18 cellular contexts compared by ENCODE assay signal in genomic region chr22:45999379-45999971, GRCh38. TPM values are rescaled to one million over a fixed set of nuclear protein-coding genes. Genes with fewer than 3 reads are reported as not detected.
DNase-seq lines count a peak whose midpoint lies in the region; ATAC-seq and TF ChIP-seq lines count a peak whose summit lies in the region.
"Had no signal": no experiment of that assay in that cellular context is flagged by ENCODE, and none has a peak within 500 bp of the region (broad histone marks: within the 10 kb centered on the region; RNA-seq: fewer than 3 reads in every experiment).

No MANE protein-coding gene starts in this region.

- H3K4me1 ChIP-seq in spleen, result peaks cover 65 to 100% (median 85%) of the 10 kb centered on the region in 6 donors
- no peaks in the 10 kb centered on the region for H3K4me1 ChIP-seq in Caco-2
- H3K4me1 ChIP-seq in CD4-positive, alpha-beta memory T cell (ENCODE audit: insufficient read depth, low read length), result peaks cover 5% of the 10 kb centered on the region

- no TSS peak for BruUV-seq in Caco-2 (replicated peaks; lab: Mats Ljungman, UMichigan)

- intact Hi-C loops in left cardiac atrium (cut with DNase I), result loop anchor here in 1 of 2 donors (10.0 kb wide), 1 partner anchor 315 kb away; no protein-coding TSS in a partner anchor
- intact Hi-C loops in spleen (cut with DNase I; ENCODE audit: low total_unique reads), result no loop called here
- intact Hi-C loops in Caco-2 (cut with micrococcal nuclease; ENCODE audit: unreplicated experiment), result no loop called here
- intact Hi-C loops in CD4-positive, alpha-beta memory T cell (cut with micrococcal nuclease), result no loop called here

- TF ChIP-seq POLR2A in spleen (IDR thresholded peaks at IDR 0.05), result no peak

- TF ChIP-seq CTCF in spleen (IDR thresholded peaks at IDR 0.05 in 8 of 11, conservative IDR thresholded peaks at IDR 0.05 in 3 of 11), result no peak
- TF ChIP-seq CTCF in Caco-2 (IDR thresholded peaks at IDR 0.05; ENCODE audit: insufficient read depth in 1 of 2, low read depth in 1 of 2, low read length in 1 of 2, severe bottlenecking in 1 of 2, unreplicated experiment in 1 of 2), result no peak

- H3K27me3 ChIP-seq in spleen (replicated peaks in 1 of 7), result no peaks in the 10 kb centered on the region
- H3K27me3 ChIP-seq in Caco-2 (replicated peaks; ENCODE audit: control insufficient read depth, insufficient read depth, low read length), result no peaks in the 10 kb centered on the region
- H3K27me3 ChIP-seq in CD4-positive, alpha-beta memory T cell (ENCODE audit: insufficient read depth, low read length), result no peaks in the 10 kb centered on the region
- H3K27me3 ChIP-seq: vagina had no signal

- 89 to 93% (median 91%) methylated on average over 14 of the region's 14 CpGs for WGBS in spleen, 5 donors

- H3K9me3 ChIP-seq in spleen (no peaks in the 10 kb centered on the region), Caco-2 (no peaks in the 10 kb centered on the region)
- H3K9me3 ChIP-seq in CD4-positive, alpha-beta memory T cell (ENCODE audit: control insufficient read depth in 1 of 2, low read length in 2 of 2), result no peaks in the 10 kb centered on the region
- H3K9me3 ChIP-seq: psoas muscle, vagina had no signal

- H3K36me3 ChIP-seq in spleen (no peaks in the 10 kb centered on the region), Caco-2 (ENCODE audit: control insufficient read depth, insufficient read depth, low read length) (no peaks in the 10 kb centered on the region)
- no peaks in the 10 kb centered on the region for H3K36me3 ChIP-seq in CD4-positive, alpha-beta memory T cell (ENCODE audit: insufficient read depth, low read length)
- H3K36me3 ChIP-seq: vagina had no signal

- H3K9me3 Mint-ChIP-seq in activated naive CD8-positive, alpha-beta T cell treated with anti-CD3 and anti-CD28 coated beads, Interleukin-2, amount 10 ng/mL, durations not matched to agents 7 days and 5 days, result no peaks in the 10 kb centered on the region
- H3K9me3 Mint-ChIP-seq in activated naive CD8-positive, alpha-beta T cell treated with anti-CD3 and anti-CD28 coated beads for 36 hours, result no peaks in the 10 kb centered on the region
- H3K9me3 Mint-ChIP-seq in Caco-2 (ENCODE audit: unreplicated experiment), result no peaks in the 10 kb centered on the region
- H3K9me3 Mint-ChIP-seq in CD4-positive, alpha-beta memory T cell, result no peaks in the 10 kb centered on the region
- H3K9me3 Mint-ChIP-seq: effector memory CD8-positive, alpha-beta T cell had no signal

- H3K4me3 ChIP-seq in spleen (no peak overlapping the region), Caco-2 (ENCODE audit: low read depth, low read length) (no peak overlapping the region)
- H3K4me3 ChIP-seq in CD4-positive, alpha-beta memory T cell (ENCODE audit: low read length in 2 of 2), result no peak overlapping the region
- H3K4me3 ChIP-seq: psoas muscle, vagina had no signal

- peaks cover 13% of the 10 kb centered on the region for H3K4me1 Mint-ChIP-seq in activated naive CD8-positive, alpha-beta T cell treated with anti-CD3 and anti-CD28 coated beads, Interleukin-2, amount 10 ng/mL, durations not matched to agents 7 days and 5 days
- peaks cover 8% of the 10 kb centered on the region for H3K4me1 Mint-ChIP-seq in activated naive CD8-positive, alpha-beta T cell treated with anti-CD3 and anti-CD28 coated beads for 36 hours
- no peaks in the 10 kb centered on the region for H3K4me1 Mint-ChIP-seq in Caco-2 (ENCODE audit: low read depth, unreplicated experiment)
- H3K4me1 Mint-ChIP-seq in CD4-positive, alpha-beta memory T cell, result peaks cover 0 to 5% (median 2%) of the 10 kb centered on the region in 4 donors

- POLR2A ChIA-PET in activated naive CD8-positive, alpha-beta T cell treated with anti-CD3 and anti-CD28 coated beads, Interleukin-2, amount 10 ng/mL, durations not matched to agents 7 days and 5 days (lab: Charles Lee), result no interaction called here
- POLR2A ChIA-PET in Caco-2 (lab: Charles Lee), result no interaction called here
- POLR2A ChIA-PET in CD4-positive, alpha-beta memory T cell (lab: Charles Lee; ENCODE audit: partially characterized antibody), result no interaction called here

- no peak overlapping the region for H3K27ac Mint-ChIP-seq in activated naive CD8-positive, alpha-beta T cell treated with anti-CD3 and anti-CD28 coated beads, Interleukin-2, amount 10 ng/mL, durations not matched to agents 7 days and 5 days
- H3K27ac Mint-ChIP-seq in activated naive CD8-positive, alpha-beta T cell treated with anti-CD3 and anti-CD28 coated beads for 36 hours, result no peak overlapping the region
- no peak overlapping the region for H3K27ac Mint-ChIP-seq in Caco-2 (ENCODE audit: unreplicated experiment)
- H3K27ac Mint-ChIP-seq in CD4-positive, alpha-beta memory T cell, result no peak overlapping the region
- H3K27ac Mint-ChIP-seq: effector memory CD8-positive, alpha-beta T cell had no signal

- no peak for ATAC-seq in activated naive CD8-positive, alpha-beta T cell treated with anti-CD3 and anti-CD28 coated beads, Interleukin-2, amount 10 ng/mL, durations not matched to agents 7 days and 5 days (ENCODE audit: low read depth)
- ATAC-seq in left cardiac atrium, result no peak
- ATAC-seq: effector memory CD8-positive, alpha-beta T cell; left lobe of liver; psoas muscle had no signal

- no peaks in the 10 kb centered on the region for H3K36me3 Mint-ChIP-seq in activated naive CD8-positive, alpha-beta T cell treated with anti-CD3 and anti-CD28 coated beads, Interleukin-2, amount 10 ng/mL, durations not matched to agents 7 days and 5 days
- H3K36me3 Mint-ChIP-seq in activated naive CD8-positive, alpha-beta T cell treated with anti-CD3 and anti-CD28 coated beads for 36 hours, result no peaks in the 10 kb centered on the region
- H3K36me3 Mint-ChIP-seq in Caco-2 (ENCODE audit: insufficient read depth, unreplicated experiment), result no peaks in the 10 kb centered on the region
- H3K36me3 Mint-ChIP-seq in CD4-positive, alpha-beta memory T cell, result no peaks in the 10 kb centered on the region

- peak overlapping the region in 5 of 8 donors; percentile 79 to 86 (median 83) for H3K27ac ChIP-seq in spleen
- no peak overlapping the region for H3K27ac ChIP-seq in CD4-positive, alpha-beta memory T cell (ENCODE audit: low read depth, low read length)
- H3K27ac ChIP-seq: psoas muscle had no signal

- no peak overlapping the region for H3K4me3 Mint-ChIP-seq in activated naive CD8-positive, alpha-beta T cell treated with anti-CD3 and anti-CD28 coated beads, Interleukin-2, amount 10 ng/mL, durations not matched to agents 7 days and 5 days
- no peak overlapping the region for H3K4me3 Mint-ChIP-seq in activated naive CD8-positive, alpha-beta T cell treated with anti-CD3 and anti-CD28 coated beads for 36 hours
- no peak overlapping the region for H3K4me3 Mint-ChIP-seq in Caco-2 (ENCODE audit: unreplicated experiment)
- no peak overlapping the region for H3K4me3 Mint-ChIP-seq in CD4-positive, alpha-beta memory T cell
- H3K4me3 Mint-ChIP-seq: effector memory CD8-positive, alpha-beta T cell had no signal

- peak; percentile 27 for DNase-seq in activated naive CD8-positive, alpha-beta T cell treated with anti-CD3 and anti-CD28 coated beads, Interleukin-2, amount 10 ng/mL, durations not matched to agents 7 days and 5 days
- DNase-seq in activated naive CD8-positive, alpha-beta T cell treated with anti-CD3 and anti-CD28 coated beads for 36 hours, result no peak
- DNase-seq in NCI-H69 (lab: John Stamatoyannopoulos, UW) (peak; percentile 97), left cardiac atrium (peak; percentile 13), spleen (peak; percentile 56), Caco-2 (no peak), 8988T (no peak)
- no peak for DNase-seq in CD4-positive, alpha-beta memory T cell
- DNase-seq: activated naive CD4-positive, alpha-beta T cell treated with Interleukin-2 at 50 U/mL for 16 hours; Calu3; effector memory CD8-positive, alpha-beta T cell; MV-4-11; NCI-H82; psoas muscle; stimulated activated CD4-positive, alpha-beta T cell treated with anti-CD3 and anti-CD28 coated beads, Interleukin-15, amount 100 ng/mL, for 24 hours had no signal

- peaks cover 2% of the 10 kb centered on the region for H3K27me3 Mint-ChIP-seq in activated naive CD8-positive, alpha-beta T cell treated with anti-CD3 and anti-CD28 coated beads, Interleukin-2, amount 10 ng/mL, durations not matched to agents 7 days and 5 days
- no peaks in the 10 kb centered on the region for H3K27me3 Mint-ChIP-seq in activated naive CD8-positive, alpha-beta T cell treated with anti-CD3 and anti-CD28 coated beads for 36 hours
- no peaks in the 10 kb centered on the region for H3K27me3 Mint-ChIP-seq in Caco-2 (ENCODE audit: insufficient read depth, unreplicated experiment)
- H3K27me3 Mint-ChIP-seq in CD4-positive, alpha-beta memory T cell, result peaks cover 1 to 4% of the 10 kb centered on the region in 2 donors

- CTCF ChIA-PET in Caco-2 (lab: Charles Lee), result no interaction called here
- CTCF ChIA-PET in CD4-positive, alpha-beta memory T cell (lab: Charles Lee; ENCODE audit: partially characterized antibody), result no interaction called here

RNA-seq across cellular contexts. Expression of gene WNT7B, which starts 22.5 kb away (rescaled TPM):
- total RNA-seq in activated naive CD8-positive, alpha-beta T cell treated with anti-CD3 and anti-CD28 coated beads, Interleukin-2, amount 10 ng/mL, durations not matched to agents 7 days and 5 days, result not detected
- not detected for total RNA-seq in activated naive CD8-positive, alpha-beta T cell treated with anti-CD3 and anti-CD28 coated beads for 36 hours
- total RNA-seq in left cardiac atrium (not detected), spleen (not detected), Caco-2 (2022) (0.57 and 0.77 TPM in 2 replicates)
- polyA plus RNA-seq in spleen, result not detected
- not detected for total RNA-seq in CD4-positive, alpha-beta memory T cell
- not detected for polyA plus RNA-seq in CD4-positive, alpha-beta memory T cell
- total RNA-seq: psoas muscle; T-helper 2 cell treated with Interferon-gamma antibody and Interleukin-4, amounts not matched to agents 100 ng/mL and 5 ng/mL, for 36 hours had no signal

Comparison
In these comparisons a context has a peak if more than half of its experiments do, and no peak if none do; other contexts are left out.
1. DNase-seq: peak in activated naive CD8-positive, alpha-beta T cell treated with anti-CD3 and anti-CD28 coated beads, Interleukin-2, amount 10 ng/mL, durations not matched to agents 7 days and 5 days (single experiment), NCI-H69 (single experiment), left cardiac atrium (single experiment) and spleen (single experiment); none in activated naive CD8-positive, alpha-beta T cell treated with anti-CD3 and anti-CD28 coated beads for 36 hours (single experiment), Caco-2 (0 of 2), CD4-positive, alpha-beta memory T cell (0 of 5) and 8988T (single experiment).